In genomic region chr1:26571381-26571780, GRCh38 we compare ENCODE assay signal across 21 cellular contexts. TPM values are rescaled to one million over a fixed set of nuclear protein-coding genes. Genes with fewer than 3 reads are reported as not detected.
DNase-seq lines count a peak whose midpoint lies in the region; ATAC-seq, FAIRE-seq and TF ChIP-seq lines count a peak whose summit lies in the region.
"Had no signal": no experiment of that assay in that cellular context is flagged by ENCODE, and none has a peak within 500 bp of the region (broad histone marks: within the 10 kb centered on the region; RNA-seq: fewer than 3 reads in every experiment).

No MANE protein-coding gene starts in this region.

- TF ChIP-seq CTCF in kidney (IDR thresholded peaks at IDR 0.05; ENCODE audit: borderline replicate concordance, extremely low read depth, insufficient read depth): no peak
- TF ChIP-seq CTCF in uterus (IDR thresholded peaks at IDR 0.05): no peak

- H3K9me3 Mint-ChIP-seq in activated naive CD8-positive, alpha-beta T cell treated with anti-CD3 and anti-CD28 coated beads for 36 hours: no peaks in the 10 kb centered on the region
- H3K9me3 Mint-ChIP-seq: CD4-positive, alpha-beta T cell; HFFc6 had no signal

- no peak overlapping the region for H3K9ac ChIP-seq in kidney (ENCODE audit: low read length in 2 of 2)
- H3K9ac ChIP-seq: GM23248, KMS-11 had no signal

- ATAC-seq in GM18505 (IDR thresholded peaks at IDR 0.05; ENCODE audit: unreplicated experiment): no peak
- ATAC-seq: HCT116 had no signal

- in situ Hi-C loops in GM18951 (cut with MboI; ENCODE audit: low sequenced_read_pairs, unreplicated experiment): no loop called here

- peaks cover 26% of the 10 kb centered on the region for H3K36me3 Mint-ChIP-seq in activated naive CD8-positive, alpha-beta T cell treated with anti-CD3 and anti-CD28 coated beads for 36 hours

- no peak for FAIRE-seq in kidney (lab: Jason Lieb, UNC)
- FAIRE-seq: A204.1, H54 had no signal

- H3K27me3 ChIP-seq in uterus: no peaks in the 10 kb centered on the region

- peaks cover 13 to 30% of the 10 kb centered on the region in 2 donors for H3K36me3 ChIP-seq in kidney (ENCODE audit: control insufficient read depth in 1 of 2, insufficient read depth in 2 of 2, low read length in 2 of 2)
- H3K36me3 ChIP-seq in uterus: no peaks in the 10 kb centered on the region

- peak overlapping the region; percentile 11 for H3K27ac Mint-ChIP-seq in activated naive CD8-positive, alpha-beta T cell treated with anti-CD3 and anti-CD28 coated beads for 36 hours
- H3K27ac Mint-ChIP-seq: CD4-positive, alpha-beta T cell; HFFc6 had no signal

- DNase-seq in D341Med (ENCODE audit: low spot score) (peak; percentile 5), kidney (peak; percentile 55), uterus (no peak), nucleus accumbens (lab: John Stamatoyannopoulos, UW) (no peak), NCI-H524 treated with DMSO at 0.1 percent for 48 hours (lab: John Stamatoyannopoulos, UW) (no peak)
- DNase-seq in activated naive CD8-positive, alpha-beta T cell treated with anti-CD3 and anti-CD28 coated beads for 36 hours: no peak
- DNase-seq: ACHN; AML-193; Caco-2; CD4-positive, alpha-beta T cell; DMS79 treated with DMSO at 0.1 percent for 48 hours; GF-D8; GM23248; HFFc6 had no signal

- no peak overlapping the region for H3K4me3 Mint-ChIP-seq in activated naive CD8-positive, alpha-beta T cell treated with anti-CD3 and anti-CD28 coated beads for 36 hours
- H3K4me3 Mint-ChIP-seq: CD4-positive, alpha-beta T cell; HFFc6 had no signal

- H3K4me1 Mint-ChIP-seq in activated naive CD8-positive, alpha-beta T cell treated with anti-CD3 and anti-CD28 coated beads for 36 hours: peaks cover 24% of the 10 kb centered on the region

- no peak overlapping the region for H3K4me3 ChIP-seq in kidney (ENCODE audit: low read length in 2 of 2)
- no peak overlapping the region for H3K4me3 ChIP-seq in uterus
- H3K4me3 ChIP-seq: GM23248 had no signal

- no peak overlapping the region for H3K27ac ChIP-seq in kidney (ENCODE audit: low read depth in 2 of 2, low read length in 2 of 2)
- no peak overlapping the region for H3K27ac ChIP-seq in uterus
- H3K27ac ChIP-seq: C4-2B, GM23248, KMS-11 had no signal

- intact Hi-C loops in kidney (cut with DNase I) (no loop called here), uterus (cut with DNase I; ENCODE audit: low total_unique reads) (no loop called here)

- no peaks in the 10 kb centered on the region for H3K27me3 Mint-ChIP-seq in activated naive CD8-positive, alpha-beta T cell treated with anti-CD3 and anti-CD28 coated beads for 36 hours
- H3K27me3 Mint-ChIP-seq: CD4-positive, alpha-beta T cell had no signal

- peak; percentile 11 for TF ChIP-seq POLR2A in GM18951 (IDR thresholded peaks at IDR 0.05; ENCODE audit: extremely low read depth, insufficient read depth, insufficient read length)
- TF ChIP-seq POLR2A in GM18505 (IDR thresholded peaks at IDR 0.05; ENCODE audit: borderline replicate concordance, extremely low read depth, insufficient read depth, insufficient read length): no peak
- TF ChIP-seq POLR2A in uterus (IDR thresholded peaks at IDR 0.05): no peak

- H3K4me1 ChIP-seq in kidney (ENCODE audit: control insufficient read depth in 1 of 2, insufficient read depth in 1 of 2, low read depth in 1 of 2, low read length in 2 of 2) (no peaks in the 10 kb centered on the region), uterus (no peaks in the 10 kb centered on the region)
- H3K4me1 ChIP-seq: Caco-2 had no signal

- no peaks in the 10 kb centered on the region for H3K9me3 ChIP-seq in kidney (ENCODE audit: control insufficient read depth in 1 of 2, low read length in 2 of 2)
- no peaks in the 10 kb centered on the region for H3K9me3 ChIP-seq in uterus
- H3K9me3 ChIP-seq: Caco-2 had no signal

RNA-seq across cellular contexts. Expression of gene RPS6KA1, which starts 41.8 kb away (rescaled TPM):
- 100 to 1,000 TPM; 131 to 133 TPM for total RNA-seq in activated naive CD8-positive, alpha-beta T cell treated with anti-CD3 and anti-CD28 coated beads for 36 hours
- total RNA-seq in kidney: 58.1 TPM
- 39.5 TPM for polyA plus RNA-seq in kidney (ENCODE audit: insufficient read depth, low read depth, low replicate concordance)
- total RNA-seq in uterus: 10 to 100 TPM; 10.8 to 51.8 (median 14.6) TPM

Comparison
In these comparisons a context has a peak if more than half of its experiments do, and no peak if none do; other contexts are left out.
1. DNase-seq: peak in D341Med (single experiment) and kidney (single experiment); none in activated naive CD8-positive, alpha-beta T cell treated with anti-CD3 and anti-CD28 coated beads for 36 hours (single experiment), uterus (0 of 2), nucleus accumbens (0 of 56) and NCI-H524 treated with DMSO at 0.1 percent for 48 hours (single experiment).